ENCODE assay signal across 11 cellular contexts in the genomic region with DNA sequence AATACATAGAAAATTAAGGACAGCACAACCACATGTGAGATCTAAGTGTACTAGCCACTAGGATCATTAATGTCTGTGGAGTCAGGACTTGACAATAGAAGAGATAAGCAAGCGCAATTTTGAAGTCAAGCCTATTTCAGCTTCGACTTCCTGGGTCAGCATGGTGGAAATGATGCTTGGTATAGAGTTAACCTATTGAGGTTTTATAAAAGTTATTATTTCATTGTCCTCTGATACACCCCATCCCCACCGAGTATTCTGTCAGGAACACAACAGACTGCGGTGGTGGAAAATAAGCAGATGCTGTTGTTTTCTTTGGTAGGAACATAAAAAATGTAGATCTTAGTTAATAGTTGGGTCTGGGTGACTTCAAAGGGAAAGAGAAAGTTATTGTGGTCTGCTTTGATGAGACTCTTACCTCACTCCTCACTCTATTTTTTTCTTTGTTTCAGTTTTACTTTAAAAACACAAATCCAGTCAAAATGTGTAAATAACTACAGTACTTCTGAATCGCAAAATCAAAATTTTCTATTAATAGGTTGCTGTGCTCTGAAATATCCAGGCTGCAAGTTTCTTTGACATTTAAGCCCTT.
DNase-seq lines count a peak whose midpoint lies in the region; ATAC-seq and TF ChIP-seq lines count a peak whose summit lies in the region.
"Had no signal": no experiment of that assay in that cellular context is flagged by ENCODE, and none has a peak within 500 bp of the region (broad histone marks: within the 10 kb centered on the region; RNA-seq: fewer than 3 reads in every experiment).

No MANE protein-coding gene starts in this region.

- TF ChIP-seq CTCF in smooth muscle cell (IDR thresholded peaks at IDR 0.05; ENCODE audit: borderline replicate concordance, insufficient read depth, poor library complexity, severe bottlenecking) = no peak

- H3K27ac ChIP-seq in smooth muscle cell (ENCODE audit: low read depth) = no peak overlapping the region

- peak; percentile 60 for DNase-seq in OCI-M1 (lab: John Stamatoyannopoulos, UW)
- DNase-seq in GOT3 (lab: John Stamatoyannopoulos, UW) = no peak
- no peak for DNase-seq in MG63
- DNase-seq in smooth muscle cell (lab: John Stamatoyannopoulos, UW; ENCODE audit: unreplicated experiment) = no peak
- no peak for DNase-seq in iPS-NIHi11 (ENCODE audit: low spot score)
- DNase-seq: activated gamma-delta T cell treated with Interleukin-2 at 50 U/mL for 16 hours, DMS 273 treated with DMSO at 0.1 percent for 48 hours, NCI-H2171 had no signal

- H3K27me3 ChIP-seq in MG63 (no peaks in the 10 kb centered on the region), smooth muscle cell (ENCODE audit: low read depth) (no peaks in the 10 kb centered on the region)

- H3K9me3 ChIP-seq in MG63 = no peaks in the 10 kb centered on the region
- H3K9me3 ChIP-seq in smooth muscle cell (replicated peaks; ENCODE audit: low read depth) = no peaks in the 10 kb centered on the region

- H3K79me2 ChIP-seq in smooth muscle cell (ENCODE audit: low read depth) = no peaks in the 10 kb centered on the region

- H3K4me3 ChIP-seq in MG63 (no peak overlapping the region), smooth muscle cell (no peak overlapping the region)

- H3K9ac ChIP-seq in smooth muscle cell (ENCODE audit: low read depth) = no peak overlapping the region

- no peak overlapping the region for H2AFZ ChIP-seq in smooth muscle cell (ENCODE audit: low read depth)

- H3K4me1 ChIP-seq in smooth muscle cell (ENCODE audit: low read depth) = peaks cover 6% of the 10 kb centered on the region

- H3K4me2 ChIP-seq in smooth muscle cell = no peak overlapping the region

- WGBS in smooth muscle cell (ENCODE audit: low lambda C conversion rate) = 89% methylated on average over 5 of the region's 5 CpGs

- no peaks in the 10 kb centered on the region for H4K20me1 ChIP-seq in smooth muscle cell (ENCODE audit: low read depth)

- peak; percentile 94 for ATAC-seq in GM18498 (IDR thresholded peaks at IDR 0.05; ENCODE audit: unreplicated experiment)
- peak; percentile 82 for ATAC-seq in GM19397 (IDR thresholded peaks at IDR 0.05; ENCODE audit: unreplicated experiment)
- ATAC-seq in HG02970 (IDR thresholded peaks at IDR 0.05; ENCODE audit: low FRiP score, unreplicated experiment) = peak; percentile 92

- H3F3A ChIP-seq in smooth muscle cell (ENCODE audit: low read depth) = peaks cover 10% of the 10 kb centered on the region

- H3K36me3 ChIP-seq in MG63 = no peaks in the 10 kb centered on the region
- no peaks in the 10 kb centered on the region for H3K36me3 ChIP-seq in smooth muscle cell (ENCODE audit: low read depth)
